10 cellular contexts compared by ENCODE assay signal in genomic region chr7:148264933-148265557, GRCh38.
A peak's percentile ranks its signal among the peaks of the same experiment; 100 is the strongest.
DNase-seq lines count a peak whose midpoint lies in the region; ATAC-seq and TF ChIP-seq lines count a peak whose summit lies in the region.
"Had no signal": no experiment of that assay in that cellular context is flagged by ENCODE, and none has a peak within 500 bp of the region (broad histone marks: within the 10 kb centered on the region; RNA-seq: fewer than 3 reads in every experiment).

No MANE protein-coding gene starts in this region.

- WGBS in lung, 2 donors: 59 to 63% methylated on average over 7 of the region's 7 CpGs

- H3K36me3 ChIP-seq in HEK293 (ENCODE audit: control insufficient read depth in 2 of 2, insufficient read depth in 1 of 2, low read length in 2 of 2): no peaks in the 10 kb centered on the region
- H3K36me3 ChIP-seq in lung (ENCODE audit: control insufficient read depth in 2 of 2, insufficient read depth in 2 of 2, low read length in 2 of 2): no peaks in the 10 kb centered on the region

- TF ChIP-seq CTCF in HEK293 (tag by site-specific recombination; IDR thresholded peaks at IDR 0.05) (peak; percentile 45; the same call in 1 of the 2 replicates), lung (IDR thresholded peaks at IDR 0.05; ENCODE audit: control extremely low read depth, extremely low read depth) (peak; percentile 29)

- intact Hi-C loops in activated T-helper 2 cell treated with anti-CD3 and anti-CD28 coated beads, Interferon-gamma antibody, Interleukin-2, Interleukin-4, amounts not matched to agents 10 μg/mL and 5 μg/mL and 100 μg/mL, durations not matched to agents 14 hours and 24 hours and 36 hours (cut with micrococcal nuclease): loop anchor here (5.0 kb wide), 1 partner anchor 702 kb away; no protein-coding TSS in a partner anchor

- H3K36me3 Mint-ChIP-seq in activated T-helper 2 cell treated with anti-CD3 and anti-CD28 coated beads, Interferon-gamma antibody, Interleukin-2, Interleukin-4, amounts not matched to agents 10 μg/mL and 5 μg/mL and 100 μg/mL, durations not matched to agents 14 hours and 24 hours and 36 hours (ENCODE audit: low read depth): no peaks in the 10 kb centered on the region
- H3K36me3 Mint-ChIP-seq: activated naive CD4-positive, alpha-beta T cell treated with anti-CD3 and anti-CD28 coated beads, Interleukin-2, amount 50 U/mL, for 72 hours; CD4-positive, alpha-beta memory T cell had no signal

- no peaks in the 10 kb centered on the region for H3K4me1 ChIP-seq in HEK293 (ENCODE audit: control insufficient read depth, insufficient read depth, low read length)
- no peaks in the 10 kb centered on the region for H3K4me1 ChIP-seq in lung (ENCODE audit: control insufficient read depth in 2 of 2, insufficient read depth in 2 of 2, low read length in 2 of 2)

- peaks cover 8% of the 10 kb centered on the region for H3K27me3 Mint-ChIP-seq in activated T-helper 2 cell treated with anti-CD3 and anti-CD28 coated beads, Interferon-gamma antibody, Interleukin-2, Interleukin-4, amounts not matched to agents 10 μg/mL and 5 μg/mL and 100 μg/mL, durations not matched to agents 14 hours and 24 hours and 36 hours (ENCODE audit: low read depth)

- H3K27me3 ChIP-seq in lung (ENCODE audit: control insufficient read depth, insufficient read depth): no peaks in the 10 kb centered on the region

- H3K9me3 ChIP-seq in HEK293 (ENCODE audit: control insufficient read depth, insufficient read depth, low read depth, low read length) (no peaks in the 10 kb centered on the region), lung (ENCODE audit: control insufficient read depth in 2 of 2, insufficient read depth in 1 of 2, low read length in 1 of 2) (no peaks in the 10 kb centered on the region)

- no peak overlapping the region for H3K27ac Mint-ChIP-seq in activated T-helper 2 cell treated with anti-CD3 and anti-CD28 coated beads, Interferon-gamma antibody, Interleukin-2, Interleukin-4, amounts not matched to agents 10 μg/mL and 5 μg/mL and 100 μg/mL, durations not matched to agents 14 hours and 24 hours and 36 hours

- CTCF ChIA-PET in HEK293 (lab: Yijun Ruan, JAX): interaction anchor here (0.5 to 2.6 kb wide), 28 partner anchors 10 to 1967 kb away, joined by 3 to 14 read pairs (median 4); no protein-coding TSS in a partner anchor

- POLR2A ChIA-PET in HEK293 (lab: Yijun Ruan, JAX): no interaction called here

- no peak overlapping the region for H3K27ac ChIP-seq in HEK293 (ENCODE audit: extremely low read depth, low read depth, low read length)
- H3K27ac ChIP-seq in lung (ENCODE audit: low read depth in 1 of 2, low read length in 1 of 2): no peak overlapping the region

- no peak overlapping the region for H3K4me3 Mint-ChIP-seq in activated T-helper 2 cell treated with anti-CD3 and anti-CD28 coated beads, Interferon-gamma antibody, Interleukin-2, Interleukin-4, amounts not matched to agents 10 μg/mL and 5 μg/mL and 100 μg/mL, durations not matched to agents 14 hours and 24 hours and 36 hours (ENCODE audit: low read depth)
- H3K4me3 Mint-ChIP-seq: CD4-positive, alpha-beta memory T cell had no signal

- no peak for ATAC-seq in lung (ENCODE audit: insufficient read depth, low FRiP score)
- no peak for ATAC-seq in GM19452 (IDR thresholded peaks at IDR 0.05; ENCODE audit: unreplicated experiment)
- ATAC-seq: activated naive CD4-positive, alpha-beta T cell treated with anti-CD3 and anti-CD28 coated beads, Interleukin-2, amount 50 U/mL, for 72 hours had no signal

- no peaks in the 10 kb centered on the region for H3K9me3 Mint-ChIP-seq in activated T-helper 2 cell treated with anti-CD3 and anti-CD28 coated beads, Interferon-gamma antibody, Interleukin-2, Interleukin-4, amounts not matched to agents 10 μg/mL and 5 μg/mL and 100 μg/mL, durations not matched to agents 14 hours and 24 hours and 36 hours
- H3K9me3 Mint-ChIP-seq: activated naive CD4-positive, alpha-beta T cell treated with anti-CD3 and anti-CD28 coated beads, Interleukin-2, amount 50 U/mL, for 72 hours; CD4-positive, alpha-beta memory T cell had no signal

- H3K4me1 Mint-ChIP-seq in activated T-helper 2 cell treated with anti-CD3 and anti-CD28 coated beads, Interferon-gamma antibody, Interleukin-2, Interleukin-4, amounts not matched to agents 10 μg/mL and 5 μg/mL and 100 μg/mL, durations not matched to agents 14 hours and 24 hours and 36 hours (ENCODE audit: low read depth): peaks cover 7% of the 10 kb centered on the region

- DNase-seq in NCI-H446 (lab: John Stamatoyannopoulos, UW) (peak; percentile 21 to 63), NCI-H446 treated with DMSO at 0.1 percent for 48 hours (lab: John Stamatoyannopoulos, UW) (no peak), NCI-H2107 (lab: John Stamatoyannopoulos, UW) (peak; percentile 28), astrocyte of the hippocampus (ENCODE audit: low read depth, low spot score) (peak; percentile 65), lung (ENCODE audit: low spot score) (no peak)
- no peak for DNase-seq in activated T-helper 2 cell treated with anti-CD3 and anti-CD28 coated beads, Interferon-gamma antibody, Interleukin-2, Interleukin-4, amounts not matched to agents 10 μg/mL and 5 μg/mL and 100 μg/mL, durations not matched to agents 14 hours and 24 hours and 36 hours (ENCODE audit: low spot score)

- H3K4me3 ChIP-seq in HEK293 (ENCODE audit: low read depth, low read length) (no peak overlapping the region), lung (no peak overlapping the region)

TF ChIP-seq in HEK293, 187 proteins besides CTCF, POLR2A, EP300 and RAD21:
- TF ChIP-seq ZNF449 (tag by site-specific recombination; IDR thresholded peaks at IDR 0.05) (no peak), ZNF654 (tag by site-specific recombination; IDR thresholded peaks at IDR 0.05; ENCODE audit: low read depth) (peak; percentile 88), ZNF701 (tag by site-specific recombination; IDR thresholded peaks at IDR 0.05) (no peak), ZSCAN18 (tag by site-specific recombination; IDR thresholded peaks at IDR 0.05) (no peak)

Comparison
In these comparisons a context has a peak if more than half of its experiments do, and no peak if none do; other contexts are left out.
1. DNase-seq: peak in NCI-H446 (2 of 2), NCI-H2107 (single experiment) and astrocyte of the hippocampus (single experiment); none in NCI-H446 treated with DMSO at 0.1 percent for 48 hours (single experiment), lung (single experiment) and activated T-helper 2 cell treated with anti-CD3 and anti-CD28 coated beads, Interferon-gamma antibody, Interleukin-2, Interleukin-4, amounts not matched to agents 10 μg/mL and 5 μg/mL and 100 μg/mL, durations not matched to agents 14 hours and 24 hours and 36 hours (single experiment).